In genomic region chr11:126561327-126561893, GRCh38 we compare ENCODE assay signal across 9 cellular contexts.
DNase-seq lines count a peak whose midpoint lies in the region; ATAC-seq and TF ChIP-seq lines count a peak whose summit lies in the region.
"Had no signal": no experiment of that assay in that cellular context is flagged by ENCODE, and none has a peak within 500 bp of the region (broad histone marks: within the 10 kb centered on the region; RNA-seq: fewer than 3 reads in every experiment).

No MANE protein-coding gene starts in this region.

- TF ChIP-seq POLR2A in spleen (IDR thresholded peaks at IDR 0.05): no peak

- ATAC-seq in left lung: peak; percentile 69
- no peak for ATAC-seq in HG03135 (IDR thresholded peaks at IDR 0.05; ENCODE audit: unreplicated experiment)
- ATAC-seq: activated naive CD4-positive, alpha-beta T cell treated with anti-CD3 and anti-CD28 coated beads, Interleukin-2, amount 50 U/mL, for 72 hours had no signal

- no peaks in the 10 kb centered on the region for H3K9me3 ChIP-seq in left lung
- H3K9me3 ChIP-seq in spleen: no peaks in the 10 kb centered on the region

- H3K36me3 Mint-ChIP-seq in activated naive CD4-positive, alpha-beta T cell treated with anti-CD3 and anti-CD28 coated beads, Interleukin-2, amount 10 ng/mL, durations not matched to agents 7 days and 5 days: no peaks in the 10 kb centered on the region
- H3K36me3 Mint-ChIP-seq: activated naive CD4-positive, alpha-beta T cell treated with anti-CD3 and anti-CD28 coated beads, Interleukin-2, amount 50 U/mL, for 72 hours had no signal

- CTCF ChIA-PET in activated naive CD4-positive, alpha-beta T cell treated with anti-CD3 and anti-CD28 coated beads, Interleukin-2, amount 10 ng/mL, durations not matched to agents 7 days and 5 days (lab: Charles Lee): interaction anchor here (0.6 kb wide), 1 partner anchor 434 kb away, joined by 3 read pairs; no protein-coding TSS in a partner anchor

- DNase-seq in Caki2 (ENCODE audit: low read depth) (peak; percentile 6), HT-29 (ENCODE audit: low spot score) (peak; percentile 74), left lung (peak in 1 of 2 donors; percentile 40), SKM-1 (lab: John Stamatoyannopoulos, UW; ENCODE audit: unreplicated experiment) (no peak), spleen (no peak), NCI-H146 (lab: John Stamatoyannopoulos, UW) (no peak)
- DNase-seq in activated naive CD4-positive, alpha-beta T cell treated with anti-CD3 and anti-CD28 coated beads, Interleukin-2, amount 10 ng/mL, durations not matched to agents 7 days and 5 days: peak; percentile 64

- no peaks in the 10 kb centered on the region for H3K4me1 Mint-ChIP-seq in activated naive CD4-positive, alpha-beta T cell treated with anti-CD3 and anti-CD28 coated beads, Interleukin-2, amount 10 ng/mL, durations not matched to agents 7 days and 5 days

- H3K27ac Mint-ChIP-seq in activated naive CD4-positive, alpha-beta T cell treated with anti-CD3 and anti-CD28 coated beads, Interleukin-2, amount 10 ng/mL, durations not matched to agents 7 days and 5 days: no peak overlapping the region
- H3K27ac Mint-ChIP-seq: activated naive CD4-positive, alpha-beta T cell treated with anti-CD3 and anti-CD28 coated beads, Interleukin-2, amount 50 U/mL, for 72 hours had no signal

- no peak overlapping the region for H3K27ac ChIP-seq in left lung
- no peak overlapping the region for H3K27ac ChIP-seq in spleen

- no peaks in the 10 kb centered on the region for H3K36me3 ChIP-seq in left lung
- no peaks in the 10 kb centered on the region for H3K36me3 ChIP-seq in spleen

- H3K9me3 Mint-ChIP-seq in activated naive CD4-positive, alpha-beta T cell treated with anti-CD3 and anti-CD28 coated beads, Interleukin-2, amount 10 ng/mL, durations not matched to agents 7 days and 5 days: no peaks in the 10 kb centered on the region

- H3K4me3 Mint-ChIP-seq in activated naive CD4-positive, alpha-beta T cell treated with anti-CD3 and anti-CD28 coated beads, Interleukin-2, amount 10 ng/mL, durations not matched to agents 7 days and 5 days: no peak overlapping the region

- WGBS in spleen, 5 donors: 32 to 34% (median 32%) methylated on average over 8 of the region's 8 CpGs

- H3K4me1 ChIP-seq in left lung (no peaks in the 10 kb centered on the region), spleen (no peaks in the 10 kb centered on the region)

- in situ Hi-C loops in Caki2 (cut with HindIII; ENCODE audit: low pct_unique_long_range_greater_than_20kb, low sequenced_read_pairs): no loop called here

- TF ChIP-seq CTCF in left lung (IDR thresholded peaks at IDR 0.05) (no peak), spleen (IDR thresholded peaks at IDR 0.05 in 8 of 11, conservative IDR thresholded peaks at IDR 0.05 in 3 of 11) (no peak)

- H3K4me3 ChIP-seq in left lung: no peak overlapping the region
- H3K4me3 ChIP-seq in spleen: no peak overlapping the region

- intact Hi-C loops in left lung (cut with DNase I): no loop called here
- intact Hi-C loops in spleen (cut with DNase I; ENCODE audit: low total_unique reads): no loop called here

- H3K27me3 ChIP-seq in left lung (peaks cover 0 to 16% of the 10 kb centered on the region in 2 donors), spleen (replicated peaks in 1 of 7) (peaks cover 0 to 42% (median 0%) of the 10 kb centered on the region in 7 donors)

- H3K27me3 Mint-ChIP-seq in activated naive CD4-positive, alpha-beta T cell treated with anti-CD3 and anti-CD28 coated beads, Interleukin-2, amount 10 ng/mL, durations not matched to agents 7 days and 5 days: peaks cover 3% of the 10 kb centered on the region

Comparison
In these comparisons a context has a peak if more than half of its experiments do, and no peak if none do; other contexts are left out.
1. DNase-seq: peak in Caki2 (single experiment), HT-29 (single experiment) and activated naive CD4-positive, alpha-beta T cell treated with anti-CD3 and anti-CD28 coated beads, Interleukin-2, amount 10 ng/mL, durations not matched to agents 7 days and 5 days (single experiment); none in SKM-1 (single experiment), spleen (single experiment) and NCI-H146 (single experiment).